Comparison of ENCODE assay signal across 1 cellular context in the genomic region with DNA sequence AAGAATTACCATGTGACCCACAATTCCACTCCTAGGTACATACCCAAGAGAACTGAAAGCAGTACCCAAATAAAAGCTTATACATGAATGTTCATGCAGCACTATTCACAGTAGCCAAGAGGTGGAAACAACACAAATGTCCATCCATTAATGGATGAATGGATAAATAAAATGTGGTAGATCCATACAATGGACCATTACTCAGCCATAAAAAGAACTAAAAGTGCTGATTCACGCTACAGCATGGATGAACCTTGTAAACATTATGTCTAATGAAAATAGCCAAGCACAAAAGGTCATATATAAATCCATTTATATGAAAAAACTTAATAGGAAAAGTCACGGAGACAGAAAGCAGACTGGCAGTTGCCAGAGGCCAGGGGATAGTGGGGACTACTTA.
TF ChIP-seq lines count a peak whose summit lies in the region.

No MANE protein-coding gene starts in this region.

TF ChIP-seq in K562, 482 proteins besides CTCF, POLR2A, EP300 and RAD21:
- TF ChIP-seq POU5F1 (IDR thresholded peaks at IDR 0.05; ENCODE audit: borderline replicate concordance, low read depth, low read length, partially characterized antibody) (no peak), HNRNPL (IDR thresholded peaks at IDR 0.05; ENCODE audit: low read depth, low read length) (no peak), ZBED1 (IDR thresholded peaks at IDR 0.05) (no peak), ELF2 (CRISPR knock-in tag; IDR thresholded peaks at IDR 0.05) (no peak), ZNF316 (IDR thresholded peaks at IDR 0.05) (peak; percentile 76), SETDB1 (IDR thresholded peaks at IDR 0.05; ENCODE audit: low read length) (no peak), LARP7 (IDR thresholded peaks at IDR 0.05) (no peak), NFE2 (IDR thresholded peaks at IDR 0.05; ENCODE audit: low read depth) (peak; percentile 17; the same call in 1 of the 2 replicates), BCOR (IDR thresholded peaks at IDR 0.05) (no peak), C11orf30 (IDR thresholded peaks at IDR 0.05; ENCODE audit: low read depth) (peak; percentile 43; the same call in 1 of the 2 replicates), PML (IDR thresholded peaks at IDR 0.05; ENCODE audit: low read length) (no peak), NELFE (IDR thresholded peaks at IDR 0.05; ENCODE audit: insufficient read depth, insufficient read length) (no peak), RCOR1 (IDR thresholded peaks at IDR 0.05; ENCODE audit: borderline replicate concordance in 1 of 2, low read depth in 2 of 2, low read length in 2 of 2) (no peak), ZKSCAN1 (IDR thresholded peaks at IDR 0.05; ENCODE audit: low read depth, low read length) (no peak), POLR3A (IDR thresholded peaks at IDR 0.05; ENCODE audit: borderline replicate concordance, extremely low read depth, insufficient read depth, insufficient read length) (no peak), MTA1 (IDR thresholded peaks at IDR 0.05; ENCODE audit: borderline replicate concordance) (no peak), CSDE1 (IDR thresholded peaks at IDR 0.05) (no peak), STAT5A (IDR thresholded peaks at IDR 0.05; ENCODE audit: borderline replicate concordance, low read length) (no peak), ETS2 (tag; IDR thresholded peaks at IDR 0.05; ENCODE audit: borderline replicate concordance, poor library complexity, severe bottlenecking) (no peak), MAFG (tag; conservative IDR thresholded peaks at IDR 0.05) (peak; percentile 49)
- TF ChIP-seq, protein P1, sequence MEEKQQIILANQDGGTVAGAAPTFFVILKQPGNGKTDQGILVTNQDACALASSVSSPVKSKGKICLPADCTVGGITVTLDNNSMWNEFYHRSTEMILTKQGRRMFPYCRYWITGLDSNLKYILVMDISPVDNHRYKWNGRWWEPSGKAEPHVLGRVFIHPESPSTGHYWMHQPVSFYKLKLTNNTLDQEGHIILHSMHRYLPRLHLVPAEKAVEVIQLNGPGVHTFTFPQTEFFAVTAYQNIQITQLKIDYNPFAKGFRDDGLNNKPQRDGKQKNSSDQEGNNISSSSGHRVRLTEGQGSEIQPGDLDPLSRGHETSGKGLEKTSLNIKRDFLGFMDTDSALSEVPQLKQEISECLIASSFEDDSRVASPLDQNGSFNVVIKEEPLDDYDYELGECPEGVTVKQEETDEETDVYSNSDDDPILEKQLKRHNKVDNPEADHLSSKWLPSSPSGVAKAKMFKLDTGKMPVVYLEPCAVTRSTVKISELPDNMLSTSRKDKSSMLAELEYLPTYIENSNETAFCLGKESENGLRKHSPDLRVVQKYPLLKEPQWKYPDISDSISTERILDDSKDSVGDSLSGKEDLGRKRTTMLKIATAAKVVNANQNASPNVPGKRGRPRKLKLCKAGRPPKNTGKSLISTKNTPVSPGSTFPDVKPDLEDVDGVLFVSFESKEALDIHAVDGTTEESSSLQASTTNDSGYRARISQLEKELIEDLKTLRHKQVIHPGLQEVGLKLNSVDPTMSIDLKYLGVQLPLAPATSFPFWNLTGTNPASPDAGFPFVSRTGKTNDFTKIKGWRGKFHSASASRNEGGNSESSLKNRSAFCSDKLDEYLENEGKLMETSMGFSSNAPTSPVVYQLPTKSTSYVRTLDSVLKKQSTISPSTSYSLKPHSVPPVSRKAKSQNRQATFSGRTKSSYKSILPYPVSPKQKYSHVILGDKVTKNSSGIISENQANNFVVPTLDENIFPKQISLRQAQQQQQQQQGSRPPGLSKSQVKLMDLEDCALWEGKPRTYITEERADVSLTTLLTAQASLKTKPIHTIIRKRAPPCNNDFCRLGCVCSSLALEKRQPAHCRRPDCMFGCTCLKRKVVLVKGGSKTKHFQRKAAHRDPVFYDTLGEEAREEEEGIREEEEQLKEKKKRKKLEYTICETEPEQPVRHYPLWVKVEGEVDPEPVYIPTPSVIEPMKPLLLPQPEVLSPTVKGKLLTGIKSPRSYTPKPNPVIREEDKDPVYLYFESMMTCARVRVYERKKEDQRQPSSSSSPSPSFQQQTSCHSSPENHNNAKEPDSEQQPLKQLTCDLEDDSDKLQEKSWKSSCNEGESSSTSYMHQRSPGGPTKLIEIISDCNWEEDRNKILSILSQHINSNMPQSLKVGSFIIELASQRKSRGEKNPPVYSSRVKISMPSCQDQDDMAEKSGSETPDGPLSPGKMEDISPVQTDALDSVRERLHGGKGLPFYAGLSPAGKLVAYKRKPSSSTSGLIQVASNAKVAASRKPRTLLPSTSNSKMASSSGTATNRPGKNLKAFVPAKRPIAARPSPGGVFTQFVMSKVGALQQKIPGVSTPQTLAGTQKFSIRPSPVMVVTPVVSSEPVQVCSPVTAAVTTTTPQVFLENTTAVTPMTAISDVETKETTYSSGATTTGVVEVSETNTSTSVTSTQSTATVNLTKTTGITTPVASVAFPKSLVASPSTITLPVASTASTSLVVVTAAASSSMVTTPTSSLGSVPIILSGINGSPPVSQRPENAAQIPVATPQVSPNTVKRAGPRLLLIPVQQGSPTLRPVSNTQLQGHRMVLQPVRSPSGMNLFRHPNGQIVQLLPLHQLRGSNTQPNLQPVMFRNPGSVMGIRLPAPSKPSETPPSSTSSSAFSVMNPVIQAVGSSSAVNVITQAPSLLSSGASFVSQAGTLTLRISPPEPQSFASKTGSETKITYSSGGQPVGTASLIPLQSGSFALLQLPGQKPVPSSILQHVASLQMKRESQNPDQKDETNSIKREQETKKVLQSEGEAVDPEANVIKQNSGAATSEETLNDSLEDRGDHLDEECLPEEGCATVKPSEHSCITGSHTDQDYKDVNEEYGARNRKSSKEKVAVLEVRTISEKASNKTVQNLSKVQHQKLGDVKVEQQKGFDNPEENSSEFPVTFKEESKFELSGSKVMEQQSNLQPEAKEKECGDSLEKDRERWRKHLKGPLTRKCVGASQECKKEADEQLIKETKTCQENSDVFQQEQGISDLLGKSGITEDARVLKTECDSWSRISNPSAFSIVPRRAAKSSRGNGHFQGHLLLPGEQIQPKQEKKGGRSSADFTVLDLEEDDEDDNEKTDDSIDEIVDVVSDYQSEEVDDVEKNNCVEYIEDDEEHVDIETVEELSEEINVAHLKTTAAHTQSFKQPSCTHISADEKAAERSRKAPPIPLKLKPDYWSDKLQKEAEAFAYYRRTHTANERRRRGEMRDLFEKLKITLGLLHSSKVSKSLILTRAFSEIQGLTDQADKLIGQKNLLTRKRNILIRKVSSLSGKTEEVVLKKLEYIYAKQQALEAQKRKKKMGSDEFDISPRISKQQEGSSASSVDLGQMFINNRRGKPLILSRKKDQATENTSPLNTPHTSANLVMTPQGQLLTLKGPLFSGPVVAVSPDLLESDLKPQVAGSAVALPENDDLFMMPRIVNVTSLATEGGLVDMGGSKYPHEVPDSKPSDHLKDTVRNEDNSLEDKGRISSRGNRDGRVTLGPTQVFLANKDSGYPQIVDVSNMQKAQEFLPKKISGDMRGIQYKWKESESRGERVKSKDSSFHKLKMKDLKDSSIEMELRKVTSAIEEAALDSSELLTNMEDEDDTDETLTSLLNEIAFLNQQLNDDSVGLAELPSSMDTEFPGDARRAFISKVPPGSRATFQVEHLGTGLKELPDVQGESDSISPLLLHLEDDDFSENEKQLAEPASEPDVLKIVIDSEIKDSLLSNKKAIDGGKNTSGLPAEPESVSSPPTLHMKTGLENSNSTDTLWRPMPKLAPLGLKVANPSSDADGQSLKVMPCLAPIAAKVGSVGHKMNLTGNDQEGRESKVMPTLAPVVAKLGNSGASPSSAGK (IDR thresholded peaks at IDR 0.05) = no peak
- TF ChIP-seq, protein P2, sequence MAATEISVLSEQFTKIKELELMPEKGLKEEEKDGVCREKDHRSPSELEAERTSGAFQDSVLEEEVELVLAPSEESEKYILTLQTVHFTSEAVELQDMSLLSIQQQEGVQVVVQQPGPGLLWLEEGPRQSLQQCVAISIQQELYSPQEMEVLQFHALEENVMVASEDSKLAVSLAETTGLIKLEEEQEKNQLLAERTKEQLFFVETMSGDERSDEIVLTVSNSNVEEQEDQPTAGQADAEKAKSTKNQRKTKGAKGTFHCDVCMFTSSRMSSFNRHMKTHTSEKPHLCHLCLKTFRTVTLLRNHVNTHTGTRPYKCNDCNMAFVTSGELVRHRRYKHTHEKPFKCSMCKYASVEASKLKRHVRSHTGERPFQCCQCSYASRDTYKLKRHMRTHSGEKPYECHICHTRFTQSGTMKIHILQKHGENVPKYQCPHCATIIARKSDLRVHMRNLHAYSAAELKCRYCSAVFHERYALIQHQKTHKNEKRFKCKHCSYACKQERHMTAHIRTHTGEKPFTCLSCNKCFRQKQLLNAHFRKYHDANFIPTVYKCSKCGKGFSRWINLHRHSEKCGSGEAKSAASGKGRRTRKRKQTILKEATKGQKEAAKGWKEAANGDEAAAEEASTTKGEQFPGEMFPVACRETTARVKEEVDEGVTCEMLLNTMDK (IDR thresholded peaks at IDR 0.05; ENCODE audit: borderline replicate concordance, insufficient read depth, low read depth, low read length, poor library complexity, severe bottlenecking) = no peak
- TF ChIP-seq, protein P3, sequence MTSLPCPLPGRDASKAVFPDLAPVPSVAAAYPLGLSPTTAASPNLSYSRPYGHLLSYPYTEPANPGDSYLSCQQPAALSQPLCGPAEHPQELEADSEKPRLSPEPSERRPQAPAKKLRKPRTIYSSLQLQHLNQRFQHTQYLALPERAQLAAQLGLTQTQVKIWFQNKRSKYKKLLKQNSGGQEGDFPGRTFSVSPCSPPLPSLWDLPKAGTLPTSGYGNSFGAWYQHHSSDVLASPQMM (CRISPR knock-in tag; IDR thresholded peaks at IDR 0.05) = no peak
- TF ChIP-seq, protein P4, sequence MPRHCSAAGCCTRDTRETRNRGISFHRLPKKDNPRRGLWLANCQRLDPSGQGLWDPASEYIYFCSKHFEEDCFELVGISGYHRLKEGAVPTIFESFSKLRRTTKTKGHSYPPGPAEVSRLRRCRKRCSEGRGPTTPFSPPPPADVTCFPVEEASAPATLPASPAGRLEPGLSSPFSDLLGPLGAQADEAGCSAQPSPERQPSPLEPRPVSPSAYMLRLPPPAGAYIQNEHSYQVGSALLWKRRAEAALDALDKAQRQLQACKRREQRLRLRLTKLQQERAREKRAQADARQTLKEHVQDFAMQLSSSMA (CRISPR knock-in tag; IDR thresholded peaks at IDR 0.05) = no peak
